ENCODE assay signal across 22 cellular contexts in the genomic region with DNA sequence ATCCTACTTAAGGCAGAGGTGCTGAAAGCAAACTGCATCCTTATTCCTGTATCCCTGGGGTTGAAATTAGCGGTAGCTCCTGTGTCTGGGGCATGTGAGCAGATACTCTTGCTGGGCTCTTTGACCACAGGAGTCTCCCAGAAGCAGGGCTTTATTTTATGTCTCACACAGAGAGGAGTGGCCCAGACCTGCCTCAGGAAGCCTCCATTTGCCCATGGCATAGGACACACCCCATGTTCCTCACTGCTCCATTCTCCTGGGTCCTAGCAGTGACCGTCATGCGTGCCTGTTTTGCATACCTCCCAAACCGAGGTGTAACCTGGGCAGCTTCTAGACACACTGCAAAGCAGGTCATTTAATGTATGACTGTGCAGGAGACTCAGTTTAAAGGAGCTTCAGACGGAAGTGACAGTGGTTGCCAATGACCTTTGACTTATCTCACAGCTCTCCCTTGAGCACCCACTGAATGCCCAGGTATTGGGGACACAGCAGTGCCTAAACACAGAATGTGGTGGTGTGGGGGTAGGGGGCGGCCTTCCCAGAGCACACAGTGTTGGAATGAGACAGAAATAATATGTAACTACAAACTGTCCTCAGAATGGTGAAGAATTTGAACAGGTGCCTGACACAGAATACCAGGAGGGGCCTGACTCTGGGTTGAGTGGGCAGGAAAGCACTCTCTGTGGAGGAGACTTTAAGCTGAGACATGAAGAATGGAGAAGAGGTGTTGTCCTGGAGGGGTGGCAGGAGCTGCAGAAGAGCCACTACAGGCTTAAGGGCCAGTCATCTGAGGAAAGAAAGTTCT. TPM values are rescaled to one million over a fixed set of nuclear protein-coding genes. Genes with fewer than 3 reads are reported as not detected.
A peak's percentile ranks its signal among the peaks of the same experiment; 100 is the strongest.
DNase-seq lines count a peak whose midpoint lies in the region; FAIRE-seq and TF ChIP-seq lines count a peak whose summit lies in the region.
"Had no signal": no experiment of that assay in that cellular context is flagged by ENCODE, and none has a peak within 500 bp of the region (broad histone marks: within the 10 kb centered on the region; RNA-seq: fewer than 3 reads in every experiment).

No MANE protein-coding gene starts in this region.

- no peak overlapping the region for H3K9ac ChIP-seq in keratinocyte (ENCODE audit: control insufficient read depth, extremely low read depth, insufficient read depth, low read length)

- peaks cover 14% of the 10 kb centered on the region for H3K4me1 ChIP-seq in keratinocyte (ENCODE audit: control insufficient read depth, extremely low read depth, insufficient read depth, low read length)

- H3K27me3 Mint-ChIP-seq in nephron (ENCODE audit: low read depth) (peaks cover 9% of the 10 kb centered on the region), endothelial cell (ENCODE audit: unreplicated experiment) (peaks cover 12% of the 10 kb centered on the region)

- no peak overlapping the region for H3K4me2 ChIP-seq in keratinocyte (ENCODE audit: control insufficient read depth, extremely low read depth, insufficient read depth, low read depth, low read length)

- FAIRE-seq in keratinocyte (lab: Jason Lieb, UNC), result no peak
- no peak for FAIRE-seq in frontal cortex (lab: Jason Lieb, UNC)
- FAIRE-seq: colon, TTC549 had no signal

- H3K9me3 Mint-ChIP-seq in nephron, result no peaks in the 10 kb centered on the region
- H3K9me3 Mint-ChIP-seq in endothelial cell (ENCODE audit: unreplicated experiment), result no peaks in the 10 kb centered on the region
- H3K9me3 Mint-ChIP-seq: activated naive CD8-positive, alpha-beta T cell treated with anti-CD3 and anti-CD28 coated beads, Interleukin-2, amount 10 ng/mL, durations not matched to agents 7 days and 5 days had no signal

- H3K4me3 Mint-ChIP-seq in nephron (peak overlapping the region; percentile 26 to 63 (median 50)), endothelial cell (ENCODE audit: unreplicated experiment) (no peak overlapping the region)
- H3K4me3 Mint-ChIP-seq: activated naive CD8-positive, alpha-beta T cell treated with anti-CD3 and anti-CD28 coated beads, Interleukin-2, amount 10 ng/mL, durations not matched to agents 7 days and 5 days; naive thymus-derived CD8-positive, alpha-beta T cell had no signal

- H3K4me1 Mint-ChIP-seq in nephron, result peaks cover 54% of the 10 kb centered on the region
- H3K4me1 Mint-ChIP-seq in endothelial cell (ENCODE audit: unreplicated experiment), result peaks cover 25% of the 10 kb centered on the region

- H3K4me3 ChIP-seq in keratinocyte (ENCODE audit: control insufficient read depth in 2 of 3, extremely low read depth in 1 of 3, insufficient read depth in 2 of 3, low read depth in 1 of 3, low read length in 3 of 3), result no peak overlapping the region
- H3K4me3 ChIP-seq: heart left ventricle, skin epidermis had no signal

- no peaks in the 10 kb centered on the region for H3K9me1 ChIP-seq in keratinocyte (ENCODE audit: control insufficient read depth, extremely low read depth, insufficient read depth, low read length)

- H3K27ac ChIP-seq in keratinocyte (ENCODE audit: control insufficient read depth, insufficient read depth, low read length), result no peak overlapping the region
- H3K27ac ChIP-seq: heart left ventricle, skin epidermis had no signal

- no peaks in the 10 kb centered on the region for H3K36me3 ChIP-seq in keratinocyte (ENCODE audit: control insufficient read depth in 2 of 2, extremely low read depth in 1 of 2, insufficient read depth in 2 of 2, low read length in 2 of 2)
- H3K36me3 ChIP-seq: heart left ventricle had no signal

- H3K79me2 ChIP-seq in keratinocyte (ENCODE audit: control insufficient read depth, insufficient read depth, low read length), result no peaks in the 10 kb centered on the region

- TF ChIP-seq CTCF in keratinocyte (optimal IDR thresholded peaks at IDR 0.05 in 1 of 3, IDR thresholded peaks at IDR 0.05 in 1 of 3, conservative IDR thresholded peaks at IDR 0.05 in 1 of 3; ENCODE audit: extremely low read depth in 1 of 3, insufficient read depth in 2 of 3, low read length in 3 of 3) (no peak), nephron (IDR thresholded peaks at IDR 0.05; ENCODE audit: unreplicated experiment in 3 of 3) (no peak), endothelial cell (IDR thresholded peaks at IDR 0.05; ENCODE audit: unreplicated experiment) (no peak)

- H3K27ac Mint-ChIP-seq in nephron (peak overlapping the region; percentile 87 to 93 (median 91)), endothelial cell (ENCODE audit: unreplicated experiment) (no peak overlapping the region)
- H3K27ac Mint-ChIP-seq: activated naive CD8-positive, alpha-beta T cell treated with anti-CD3 and anti-CD28 coated beads, Interleukin-2, amount 10 ng/mL, durations not matched to agents 7 days and 5 days had no signal

- dilution Hi-C loops in keratinocyte (cut with MboI; ENCODE audit: extremely low pct_ligation_motif_present, low sequenced_read_pairs), result no loop called here

- H3K36me3 Mint-ChIP-seq in nephron (ENCODE audit: low read depth) (peaks cover 23% of the 10 kb centered on the region), endothelial cell (ENCODE audit: low read depth, unreplicated experiment) (peaks cover 12% of the 10 kb centered on the region)
- H3K36me3 Mint-ChIP-seq: activated naive CD8-positive, alpha-beta T cell treated with anti-CD3 and anti-CD28 coated beads, Interleukin-2, amount 10 ng/mL, durations not matched to agents 7 days and 5 days; naive thymus-derived CD8-positive, alpha-beta T cell had no signal

- no peak overlapping the region for H2AFZ ChIP-seq in keratinocyte (ENCODE audit: control insufficient read depth, low read length)

- no peaks in the 10 kb centered on the region for H3K9me3 ChIP-seq in keratinocyte (ENCODE audit: control insufficient read depth, low read depth, low read length)
- H3K9me3 ChIP-seq: heart left ventricle had no signal

- H4K20me1 ChIP-seq in keratinocyte (ENCODE audit: control insufficient read depth, extremely low read depth, insufficient read depth, low read length), result no peaks in the 10 kb centered on the region

- H3K27me3 ChIP-seq in keratinocyte (ENCODE audit: control insufficient read depth, extremely low read depth, insufficient read depth, low read length), result peaks cover 16% of the 10 kb centered on the region

- peak; percentile 9 for DNase-seq in activated CD8-positive, alpha-beta memory T cell treated with anti-CD3 and anti-CD28 coated beads for 24 hours
- no peak for DNase-seq in activated CD8-positive, alpha-beta memory T cell treated with anti-CD3 and anti-CD28 coated beads, Interleukin-2, amount 50 U/mL, for 4 hours
- DNase-seq in keratinocyte (ENCODE audit: low read depth, low spot score) (peak; percentile 5), frontal cortex (ENCODE audit: low spot score in 2 of 2) (no peak), glomerular visceral epithelial cell (ENCODE audit: extremely low spot score) (no peak), NCI-H226 (no peak), endothelial cell (ENCODE audit: low spot score) (no peak)
- DNase-seq: 8988T; activated naive CD8-positive, alpha-beta T cell treated with anti-CD3 and anti-CD28 coated beads, Interleukin-2, amount 10 ng/mL, durations not matched to agents 7 days and 5 days; EL; heart left ventricle; naive thymus-derived CD8-positive, alpha-beta T cell; NCI-H1417; NCI-H2107; NCI-H524 treated with DMSO at 0.1 percent for 48 hours; posterior cingulate gyrus; stimulated activated CD4-positive, alpha-beta T cell treated with anti-CD3 and anti-CD28 coated beads, Interleukin-2, amount 100 ng/mL, for 48 hours; stimulated activated naive CD8-positive, alpha-beta T cell treated with anti-CD3 and anti-CD28 coated beads, Interleukin-15, Interleukin-2, amounts not matched to agents 100 U/mL and 50 U/mL, for 24 hours had no signal

RNA-seq across cellular contexts. Expression of gene TMEM37, which starts 3.7 kb away (rescaled TPM):
- polyA plus RNA-seq in keratinocyte, result 0.10 to 0.18 TPM (median 0.13 TPM) in 3 replicates
- polyA plus RNA-seq in keratinocyte (2011; ENCODE audit: low read depth), result not detected
- 0.08 and 0.11 TPM in 2 replicates for polyA plus RNA-seq in keratinocyte (2011; cell fraction: cytosol; rRNA removed)
- polyA plus RNA-seq in keratinocyte (2011; cell fraction: nucleus; rRNA removed), result not detected in 2 replicates
- 0.16 TPM in 1 of 2 replicates, not detected in the other for polyA plus RNA-seq in keratinocyte (2012; ENCODE audit: low replicate concordance)
- polyA minus RNA-seq in keratinocyte, result 0.23 to 0.66 TPM in 2 of 3 replicates, not detected in the other
- polyA minus RNA-seq in keratinocyte (2011; cell fraction: cytosol; rRNA and poly(A)+ RNA removed), result not detected
- polyA minus RNA-seq in keratinocyte (2011; cell fraction: nucleus; rRNA and poly(A)+ RNA removed), result not detected in 2 replicates
- not detected for total RNA-seq in frontal cortex
- total RNA-seq in endothelial cell (ENCODE audit: unreplicated experiment), result 11.4 TPM
- total RNA-seq: activated naive CD8-positive, alpha-beta T cell treated with anti-CD3 and anti-CD28 coated beads, Interleukin-2, amount 10 ng/mL, durations not matched to agents 7 days and 5 days had no signal
- polyA plus RNA-seq: naive thymus-derived CD8-positive, alpha-beta T cell had no signal

Comparison
In these comparisons a context has a peak if more than half of its experiments do, and no peak if none do; other contexts are left out.
1. DNase-seq: peak in activated CD8-positive, alpha-beta memory T cell treated with anti-CD3 and anti-CD28 coated beads for 24 hours (single experiment) and keratinocyte (single experiment); none in activated CD8-positive, alpha-beta memory T cell treated with anti-CD3 and anti-CD28 coated beads, Interleukin-2, amount 50 U/mL, for 4 hours (single experiment), frontal cortex (0 of 2), glomerular visceral epithelial cell (single experiment), NCI-H226 (single experiment) and endothelial cell (single experiment).
2. RNA of gene TMEM37, which starts 3.7 kb away (total RNA-seq): 11.4 TPM in endothelial cell (single experiment); not detected in frontal cortex (single experiment); every median in the first group is over 10 times any median in the second.